ENCODE assay signal across 13 cellular contexts in the genomic region with DNA sequence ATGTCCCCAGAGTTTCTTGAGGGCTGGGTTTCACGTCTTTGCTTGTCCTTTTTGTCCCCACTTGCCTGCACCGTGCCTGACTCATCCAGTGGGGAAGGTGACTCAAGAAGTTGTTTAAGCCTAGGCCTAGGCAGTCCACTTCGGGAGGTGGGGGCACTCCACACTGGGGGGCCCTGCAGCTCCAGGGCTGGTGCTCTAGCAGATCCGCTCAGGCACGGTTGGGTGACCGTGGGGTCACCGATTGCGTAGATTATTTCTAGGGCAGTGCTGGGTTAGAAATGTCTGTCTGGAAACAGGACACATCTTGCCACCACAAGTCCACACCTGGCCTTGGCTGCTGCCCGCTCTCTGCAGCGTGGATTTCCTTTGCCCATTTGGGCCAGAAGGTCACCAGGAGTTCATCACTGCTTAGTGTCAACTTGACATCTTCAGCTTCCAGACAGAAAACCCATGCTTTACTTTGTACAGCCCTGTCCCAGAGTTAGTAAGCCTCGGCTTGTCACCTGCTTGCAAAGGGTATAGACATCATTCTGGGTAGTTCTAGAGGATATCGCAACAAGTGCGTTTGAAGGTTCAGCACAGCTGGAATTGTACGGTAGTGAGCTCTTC. TPM values are rescaled to one million over a fixed set of nuclear protein-coding genes. Genes with fewer than 3 reads are reported as not detected.
DNase-seq lines count a peak whose midpoint lies in the region; ATAC-seq and FAIRE-seq lines count a peak whose summit lies in the region.
"Had no signal": no experiment of that assay in that cellular context is flagged by ENCODE, and none has a peak within 500 bp of the region (broad histone marks: within the 10 kb centered on the region; RNA-seq: fewer than 3 reads in every experiment).

No MANE protein-coding gene starts in this region.

- no peak overlapping the region for H3K9ac ChIP-seq in BLaER1
- H3K9ac ChIP-seq in trophoblast cell (ENCODE audit: low read length): peak overlapping the region; percentile 59

- H2BK12ac ChIP-seq in trophoblast cell (ENCODE audit: low read length): no peak overlapping the region

- no peak overlapping the region for H3K14ac ChIP-seq in trophoblast cell (ENCODE audit: low read length)

- WGBS in esophagus, 2 donors: 55 to 72% methylated on average over 14 of the region's 14 CpGs
- no CpG with 5 or more reads among the region's 14 CpGs for WGBS in trophoblast cell (ENCODE audit: extremely low coverage, insufficient coverage, insufficient read length)

- H2BK5ac ChIP-seq in trophoblast cell (ENCODE audit: low read depth, low read length, poor library complexity): no peak overlapping the region

- no peak for FAIRE-seq in HTR-8/SVneo (lab: Jason Lieb, UNC)
- FAIRE-seq: frontal cortex had no signal

- DNase-seq in M059J (ENCODE audit: low read depth) (peak; percentile 73), trophoblast cell (no peak), nucleus accumbens (lab: John Stamatoyannopoulos, UW) (no peak), HTR-8/SVneo (ENCODE audit: insufficient read length, low spot score) (no peak), Kasumi-1 (lab: John Stamatoyannopoulos, UW) (no peak)
- DNase-seq: activated CD8-positive, alpha-beta T cell treated with anti-CD3 and anti-CD28 coated beads, Interleukin-2, amount 10 ng/mL, durations not matched to agents 7 days and 5 days; T-helper 9 cell had no signal

- no peak overlapping the region for H2AK5ac ChIP-seq in trophoblast cell (ENCODE audit: low read length)

- no peak overlapping the region for H3K18ac ChIP-seq in trophoblast cell (ENCODE audit: low read length)

- H3K4me3 ChIP-seq in BLaER1 (no peak overlapping the region), esophagus (ENCODE audit: low read depth in 1 of 2, low read length in 2 of 2) (no peak overlapping the region), trophoblast cell (ENCODE audit: low read depth, low read length) (no peak overlapping the region)
- H3K4me3 ChIP-seq: left lung had no signal

- no peaks in the 10 kb centered on the region for H3K79me2 ChIP-seq in trophoblast cell (ENCODE audit: control insufficient read depth, insufficient read depth, low read length, poor library complexity)

- H3K27me3 ChIP-seq in BLaER1: no peaks in the 10 kb centered on the region
- no peaks in the 10 kb centered on the region for H3K27me3 ChIP-seq in esophagus (ENCODE audit: control insufficient read depth in 1 of 2, insufficient read depth in 2 of 2, low read length in 2 of 2)
- no peaks in the 10 kb centered on the region for H3K27me3 ChIP-seq in trophoblast cell (ENCODE audit: insufficient read depth, low read length)
- H3K27me3 ChIP-seq: left lung, neutrophil had no signal

- H3K79me1 ChIP-seq in trophoblast cell (ENCODE audit: low read length): no peaks in the 10 kb centered on the region

- no peak for ATAC-seq in GM21825 (IDR thresholded peaks at IDR 0.05; ENCODE audit: unreplicated experiment)
- ATAC-seq: activated CD8-positive, alpha-beta T cell treated with anti-CD3 and anti-CD28 coated beads, Interleukin-2, amount 10 ng/mL, durations not matched to agents 7 days and 5 days had no signal

- no peak overlapping the region for H3K4ac ChIP-seq in trophoblast cell (ENCODE audit: low read depth, low read length)

- H2BK120ac ChIP-seq in trophoblast cell (ENCODE audit: insufficient read depth, low read length, poor library complexity): no peak overlapping the region

- peak overlapping the region; percentile 30 for H3K4me2 ChIP-seq in BLaER1
- H3K4me2 ChIP-seq in trophoblast cell (ENCODE audit: low read length): no peak overlapping the region

- H3K23ac ChIP-seq in trophoblast cell (ENCODE audit: low read length): no peak overlapping the region

- H3K36me3 ChIP-seq in BLaER1 (peaks cover 38% of the 10 kb centered on the region), esophagus (ENCODE audit: control insufficient read depth in 2 of 2, insufficient read depth in 2 of 2, low read length in 1 of 2) (peaks cover 0 to 10% of the 10 kb centered on the region in 2 donors), trophoblast cell (ENCODE audit: control insufficient read depth in 1 of 2, insufficient read depth in 2 of 2, low read length in 2 of 2) (peaks cover 13 to 17% of the 10 kb centered on the region in 2 experiments)

- peaks cover 24% of the 10 kb centered on the region for H3K4me1 ChIP-seq in BLaER1
- H3K4me1 ChIP-seq in esophagus (ENCODE audit: control insufficient read depth in 2 of 2, insufficient read depth in 2 of 2, low read length in 1 of 2): peaks cover 21 to 31% of the 10 kb centered on the region in 2 donors
- peaks cover 0 to 2% of the 10 kb centered on the region in 2 experiments for H3K4me1 ChIP-seq in trophoblast cell (ENCODE audit: control insufficient read depth in 1 of 2, insufficient read depth in 2 of 2, low read length in 2 of 2)

- 0 out of 2 replicates have a peak overlapping the region, but pooled peaks have one; percentile 6 for H3K27ac ChIP-seq in BLaER1
- H3K27ac ChIP-seq in esophagus (ENCODE audit: low read depth in 2 of 2, low read length in 1 of 2): peak overlapping the region; percentile 87 to 90
- H3K27ac ChIP-seq in trophoblast cell (ENCODE audit: low read depth, low read length): no peak overlapping the region
- H3K27ac ChIP-seq: neutrophil had no signal

- H4K12ac ChIP-seq in trophoblast cell (ENCODE audit: low read depth, low read length): no peak overlapping the region

- no peak overlapping the region for H2AFZ ChIP-seq in trophoblast cell (ENCODE audit: insufficient read depth, low read length, poor library complexity)

- H3K9me3 ChIP-seq in BLaER1 (no peaks in the 10 kb centered on the region), esophagus (ENCODE audit: control insufficient read depth in 2 of 2, insufficient read depth in 1 of 2, low read depth in 1 of 2, low read length in 1 of 2) (no peaks in the 10 kb centered on the region), trophoblast cell (ENCODE audit: insufficient read depth, low read depth, low read length) (no peaks in the 10 kb centered on the region)
- H3K9me3 ChIP-seq: left lung, neutrophil had no signal

- no peak overlapping the region for H4K8ac ChIP-seq in trophoblast cell (ENCODE audit: low read depth, low read length)

- H4K91ac ChIP-seq in trophoblast cell (ENCODE audit: low read depth, low read length): no peak overlapping the region

- H4K20me1 ChIP-seq in BLaER1: peaks cover 39% of the 10 kb centered on the region

RNA-seq across cellular contexts. Expression of a gene that starts 13.6 kb away (rescaled TPM):
- 0.12 TPM in 1 of 2 replicates, not detected in the other for total RNA-seq in M059J (2014; rRNA removed; shearing (Covaris generic))
- under 1 TPM; 0.02 to 0.04 TPM for polyA plus RNA-seq in esophagus
- polyA plus RNA-seq in trophoblast cell (2013): 0.04 and 0.10 TPM in 2 replicates

RNA-seq across cellular contexts. Expression of a gene that starts 18.2 kb away (rescaled TPM):
- total RNA-seq in M059J (2014; rRNA removed; shearing (Covaris generic)): not detected in 2 replicates
- 1 to 10 TPM; 1.4 to 2.8 TPM for polyA plus RNA-seq in esophagus
- polyA plus RNA-seq in trophoblast cell (2013): 0.01 TPM in 1 of 2 replicates, not detected in the other

RNA-seq across cellular contexts. Expression of a gene that starts 25.7 kb away (rescaled TPM):
- total RNA-seq in M059J (2014; rRNA removed; shearing (Covaris generic)): 32.0 and 60.5 TPM in 2 replicates
- 10 to 100 TPM; 13.5 to 18.4 TPM for polyA plus RNA-seq in esophagus
- 15.3 and 17.0 TPM in 2 replicates for polyA plus RNA-seq in trophoblast cell (2013)

RNA-seq across cellular contexts. Expression of a gene that starts 37.7 kb away (rescaled TPM):
- 46.3 and 67.8 TPM in 2 replicates for total RNA-seq in M059J (2014; rRNA removed; shearing (Covaris generic))
- 1 to 10 TPM; 6.4 to 6.7 TPM for polyA plus RNA-seq in esophagus
- polyA plus RNA-seq in trophoblast cell (2013): 7.1 TPM in 2 replicates
